ENCODE assay signal across 15 cellular contexts in the genomic region with DNA sequence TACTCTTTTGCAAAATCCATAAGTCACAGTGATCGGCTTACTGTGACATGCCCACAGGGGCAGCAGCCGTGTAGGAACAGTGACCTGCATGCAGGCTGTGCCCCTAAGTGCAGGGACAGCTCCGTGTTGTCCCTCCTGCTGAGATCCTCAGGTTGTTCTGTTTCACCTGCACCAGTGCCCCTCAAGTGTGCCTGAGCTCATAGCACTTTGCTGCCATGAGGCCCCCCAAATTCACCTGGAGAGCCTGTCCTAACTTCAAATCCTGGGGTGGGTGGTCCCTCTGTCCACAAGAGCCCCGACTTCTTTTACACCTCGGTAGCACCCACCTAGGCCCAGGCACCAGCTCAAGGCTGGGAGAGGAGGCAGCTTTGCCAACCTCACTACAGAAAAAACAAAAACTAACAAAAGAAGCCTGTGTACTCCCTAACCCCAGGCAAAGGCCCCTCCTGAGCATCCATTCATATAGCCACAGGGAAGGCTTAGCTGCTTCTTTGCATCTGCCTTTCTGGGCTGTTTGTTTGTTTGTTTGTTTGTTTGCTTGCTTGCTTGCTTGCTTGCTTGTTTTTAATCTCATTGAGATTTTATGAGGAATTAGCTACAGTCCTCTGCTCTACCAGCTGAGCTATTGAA.
DNase-seq lines count a peak whose midpoint lies in the region; ATAC-seq and TF ChIP-seq lines count a peak whose summit lies in the region.
"Had no signal": no experiment of that assay in that cellular context is flagged by ENCODE, and none has a peak within 500 bp of the region (broad histone marks: within the 10 kb centered on the region; RNA-seq: fewer than 3 reads in every experiment).

No MANE protein-coding gene starts in this region.

- WGBS in thyroid gland, 2 donors: 49 to 67% methylated on average over 5 of the region's 5 CpGs

- peaks cover 40% of the 10 kb centered on the region for H3K9me3 Mint-ChIP-seq in T-helper 2 cell treated with Interferon-gamma antibody and Interleukin-4, amounts not matched to agents 5 μg/mL and 100 μg/mL, for 36 hours
- H3K9me3 Mint-ChIP-seq in central memory CD8-positive, alpha-beta T cell: no peaks in the 10 kb centered on the region
- peaks cover 36% of the 10 kb centered on the region for H3K9me3 Mint-ChIP-seq in HFFc6

- no peaks in the 10 kb centered on the region for H3K27me3 Mint-ChIP-seq in T-helper 2 cell treated with Interferon-gamma antibody and Interleukin-4, amounts not matched to agents 5 μg/mL and 100 μg/mL, for 36 hours (ENCODE audit: low read depth)
- no peaks in the 10 kb centered on the region for H3K27me3 Mint-ChIP-seq in central memory CD8-positive, alpha-beta T cell
- H3K27me3 Mint-ChIP-seq in HFFc6 (ENCODE audit: insufficient read depth): peaks cover 8% of the 10 kb centered on the region; the same call in 1 of the 2 replicates

- H3K9me3 ChIP-seq in cardiac muscle cell (ENCODE audit: low read depth): no peaks in the 10 kb centered on the region
- H3K9me3 ChIP-seq in left ventricle myocardium inferior (replicated peaks): peaks cover 10% of the 10 kb centered on the region
- H3K9me3 ChIP-seq in thyroid gland: no peaks in the 10 kb centered on the region
- H3K9me3 ChIP-seq: mucosa of descending colon, right lobe of liver had no signal

- peaks cover 77% of the 10 kb centered on the region for H3K4me1 Mint-ChIP-seq in T-helper 2 cell treated with Interferon-gamma antibody and Interleukin-4, amounts not matched to agents 5 μg/mL and 100 μg/mL, for 36 hours (ENCODE audit: low read depth)
- H3K4me1 Mint-ChIP-seq in central memory CD8-positive, alpha-beta T cell: peaks cover 37% of the 10 kb centered on the region
- peaks cover 77% of the 10 kb centered on the region for H3K4me1 Mint-ChIP-seq in HFFc6 (ENCODE audit: low read depth)

- no peak for ATAC-seq in central memory CD8-positive, alpha-beta T cell (replicated peaks; ENCODE audit: extremely low read depth, poor library complexity, severe bottlenecking)
- no peak for ATAC-seq in GM18873 (IDR thresholded peaks at IDR 0.05; ENCODE audit: low FRiP score, unreplicated experiment)

- intact Hi-C loops in left ventricle myocardium inferior (cut with micrococcal nuclease): no loop called here
- intact Hi-C loops in thyroid gland (cut with DNase I): no loop called here

- H3K27ac Mint-ChIP-seq in T-helper 2 cell treated with Interferon-gamma antibody and Interleukin-4, amounts not matched to agents 5 μg/mL and 100 μg/mL, for 36 hours: peak overlapping the region; percentile 97
- peak overlapping the region; percentile 10 for H3K27ac Mint-ChIP-seq in central memory CD8-positive, alpha-beta T cell (ENCODE audit: low read depth)
- no peak overlapping the region; the same call in 1 of the 2 replicates for H3K27ac Mint-ChIP-seq in HFFc6

- H3K27me3 ChIP-seq in cardiac muscle cell (no peaks in the 10 kb centered on the region), left ventricle myocardium inferior (ENCODE audit: low read depth) (no peaks in the 10 kb centered on the region), thyroid gland (no peaks in the 10 kb centered on the region)
- H3K27me3 ChIP-seq: right lobe of liver had no signal

- peaks cover 78% of the 10 kb centered on the region for H3K36me3 Mint-ChIP-seq in T-helper 2 cell treated with Interferon-gamma antibody and Interleukin-4, amounts not matched to agents 5 μg/mL and 100 μg/mL, for 36 hours (ENCODE audit: low read depth)
- peaks cover 2% of the 10 kb centered on the region for H3K36me3 Mint-ChIP-seq in central memory CD8-positive, alpha-beta T cell (ENCODE audit: insufficient read depth)
- peaks cover 38% of the 10 kb centered on the region for H3K36me3 Mint-ChIP-seq in HFFc6 (ENCODE audit: low read depth)

- TF ChIP-seq CTCF in cardiac muscle cell (IDR thresholded peaks at IDR 0.05; ENCODE audit: low read depth, low read length) (no peak), left ventricle myocardium inferior (IDR thresholded peaks at IDR 0.05; ENCODE audit: borderline replicate concordance) (no peak), thyroid gland (IDR thresholded peaks at IDR 0.05) (no peak), HFFc6 (IDR thresholded peaks at IDR 0.05) (no peak)

- DNase-seq in cardiac muscle cell (ENCODE audit: low read depth in 1 of 2, low spot score in 1 of 2) (no peak), left ventricle myocardium inferior (no peak), thyroid gland (peak; percentile 29 to 45), HFFc6 (no peak), NCI-H1092 (lab: John Stamatoyannopoulos, UW) (no peak)
- DNase-seq in T-helper 2 cell treated with Interferon-gamma antibody and Interleukin-4, amounts not matched to agents 5 μg/mL and 100 μg/mL, for 36 hours (ENCODE audit: low spot score): no peak
- no peak for DNase-seq in central memory CD8-positive, alpha-beta T cell (ENCODE audit: low spot score in 2 of 2)
- DNase-seq: amygdala, left cardiac atrium, mucosa of descending colon, NCI-H2029, NCI-H524, right lobe of liver had no signal

- H3K36me3 ChIP-seq in cardiac muscle cell: no peaks in the 10 kb centered on the region
- no peaks in the 10 kb centered on the region for H3K36me3 ChIP-seq in left ventricle myocardium inferior
- H3K36me3 ChIP-seq in thyroid gland: no peaks in the 10 kb centered on the region
- H3K36me3 ChIP-seq: right lobe of liver had no signal

- H3K27ac ChIP-seq in cardiac muscle cell (peak overlapping the region; percentile 26), left ventricle myocardium inferior (replicated peaks) (no peak overlapping the region), thyroid gland (peak overlapping the region; percentile 67 to 84 (median 70))
- H3K27ac ChIP-seq: right lobe of liver, SK-N-MC had no signal

- H3K4me3 Mint-ChIP-seq in T-helper 2 cell treated with Interferon-gamma antibody and Interleukin-4, amounts not matched to agents 5 μg/mL and 100 μg/mL, for 36 hours: peak overlapping the region; percentile 81
- no peak overlapping the region for H3K4me3 Mint-ChIP-seq in central memory CD8-positive, alpha-beta T cell
- no peak overlapping the region for H3K4me3 Mint-ChIP-seq in HFFc6

- H3K4me3 ChIP-seq in cardiac muscle cell (no peak overlapping the region), left ventricle myocardium inferior (no peak overlapping the region), thyroid gland (replicated peaks in 1 of 3) (no peak overlapping the region)
- H3K4me3 ChIP-seq: mucosa of descending colon, right lobe of liver, SK-N-MC had no signal

- H3K4me1 ChIP-seq in cardiac muscle cell (ENCODE audit: low read depth) (peaks cover 10% of the 10 kb centered on the region), left ventricle myocardium inferior (no peaks in the 10 kb centered on the region), thyroid gland (peaks cover 6 to 26% of the 10 kb centered on the region in 2 donors)
- H3K4me1 ChIP-seq: right lobe of liver had no signal

- TF ChIP-seq POLR2A in thyroid gland (IDR thresholded peaks at IDR 0.05): no peak

Comparison
In these comparisons a context has a peak if more than half of its experiments do, and no peak if none do; other contexts are left out.
1. DNase-seq: peak in thyroid gland (2 of 2); none in cardiac muscle cell (0 of 2), left ventricle myocardium inferior (single experiment), T-helper 2 cell treated with Interferon-gamma antibody and Interleukin-4, amounts not matched to agents 5 μg/mL and 100 μg/mL, for 36 hours (single experiment), central memory CD8-positive, alpha-beta T cell (0 of 2), HFFc6 (single experiment) and NCI-H1092 (single experiment).